In the genomic region with DNA sequence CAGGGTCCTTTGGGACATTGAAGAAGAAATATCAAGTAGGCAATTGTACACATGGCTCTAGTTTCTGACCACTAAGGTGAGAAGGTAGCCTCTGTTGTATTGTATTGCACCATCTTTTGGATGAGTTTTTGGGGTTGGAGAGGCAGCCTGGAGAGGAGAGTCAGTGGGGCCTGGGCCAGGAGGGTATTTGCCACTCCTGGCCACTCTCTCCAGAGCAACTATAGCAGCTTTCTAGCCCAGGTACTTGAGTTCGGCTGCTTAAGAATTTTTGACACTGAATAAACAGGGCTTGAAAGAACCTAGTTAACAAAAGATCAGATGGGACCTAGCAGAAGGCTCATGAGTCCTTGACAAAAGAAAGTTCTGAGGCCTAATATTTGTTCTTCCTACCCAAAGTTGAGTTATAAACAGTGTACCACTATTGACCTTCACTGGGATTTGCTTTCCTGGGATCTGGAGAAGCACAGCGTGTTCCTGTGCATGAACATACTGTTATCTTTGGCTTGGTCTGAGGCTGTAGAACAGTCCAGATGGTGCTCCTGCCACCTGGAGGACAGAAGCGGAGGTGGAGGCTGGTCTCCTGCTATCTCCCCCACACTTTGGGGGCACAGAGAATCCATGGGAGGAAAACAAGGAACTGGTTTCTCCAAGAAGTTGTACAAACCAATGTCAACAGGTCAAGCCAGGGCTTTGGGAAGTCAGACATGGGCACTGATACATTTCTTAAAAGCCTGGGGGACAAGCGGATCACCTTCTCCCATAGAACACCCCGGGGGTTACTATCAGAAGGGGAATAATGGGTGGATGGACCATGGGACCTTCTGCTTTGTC, we compare ENCODE assay signal across 8 cellular contexts.
DNase-seq lines count a peak whose midpoint lies in the region; ATAC-seq and TF ChIP-seq lines count a peak whose summit lies in the region.

No MANE protein-coding gene starts in this region.

- H3K27me3 Mint-ChIP-seq in immature natural killer cell (ENCODE audit: low read depth in 3 of 3) = peaks cover 2 to 5% (median 2%) of the 10 kb centered on the region in 3 donors

- TF ChIP-seq CTCF in C4-2B (conservative IDR thresholded peaks at IDR 0.05) = peak; percentile 82
- TF ChIP-seq CTCF in mammary epithelial cell (conservative IDR thresholded peaks at IDR 0.05 in 1 of 2, IDR thresholded peaks at IDR 0.05 in 1 of 2; ENCODE audit: extremely low read depth in 1 of 2, insufficient read depth in 1 of 2, low read depth in 1 of 2, low read length in 2 of 2) = peak; percentile 59 to 63
- peak; percentile 38 for TF ChIP-seq CTCF in lung (IDR thresholded peaks at IDR 0.05; ENCODE audit: control extremely low read depth, extremely low read depth)

- DNase-seq in HuH-7 (ENCODE audit: low spot score) (peak; percentile 70), mammary epithelial cell (no peak), lung (ENCODE audit: low spot score) (peak; percentile 57), GM19238 (ENCODE audit: insufficient read length, low spot score) (no peak), NCI-H226 (no peak), GDM1 (lab: John Stamatoyannopoulos, UW) (no peak), immature natural killer cell (no peak)

- H3K4me3 ChIP-seq in mammary epithelial cell (replicated peaks in 1 of 3; ENCODE audit: insufficient read depth in 1 of 3, low read depth in 2 of 3, low read length in 3 of 3) (no peak overlapping the region), lung (no peak overlapping the region)

- no peaks in the 10 kb centered on the region for H3K36me3 Mint-ChIP-seq in immature natural killer cell

- H3K9ac ChIP-seq in mammary epithelial cell (ENCODE audit: insufficient read depth, low read length) = no peak overlapping the region

- H3K4me1 ChIP-seq in mammary epithelial cell (ENCODE audit: insufficient read depth, low read length) (no peaks in the 10 kb centered on the region), lung (ENCODE audit: control insufficient read depth in 2 of 2, insufficient read depth in 2 of 2, low read length in 2 of 2) (peaks cover 3 to 11% of the 10 kb centered on the region in 2 donors)

- H3K4me3 Mint-ChIP-seq in immature natural killer cell = no peak overlapping the region

- H3K4me1 Mint-ChIP-seq in immature natural killer cell = no peaks in the 10 kb centered on the region

- peak overlapping the region; percentile 62 for H3K27ac ChIP-seq in C4-2B
- H3K27ac ChIP-seq in mammary epithelial cell (ENCODE audit: insufficient read depth, low read depth, low read length) = no peak overlapping the region
- H3K27ac ChIP-seq in lung (ENCODE audit: low read depth in 1 of 2, low read length in 1 of 2) = no peak overlapping the region

- dilution Hi-C loops in mammary epithelial cell (cut with HindIII; ENCODE audit: low sequenced_read_pairs) = no loop called here

- 69% methylated on average over 5 of the region's 5 CpGs for WGBS in mammary epithelial cell (ENCODE audit: low coverage, missing lambda C conversion rate)
- 68% methylated on average over 5 of the region's 5 CpGs for WGBS in lung, 2 donors

- CTCF ChIA-PET in mammary epithelial cell (lab: Charles Lee; ENCODE audit: low non-redundant PET) = interaction anchor here (1.2 kb wide), 1 partner anchor 225 kb away, joined by 10 read pairs; no protein-coding TSS in a partner anchor

- intact Hi-C loops in mammary epithelial cell (cut with micrococcal nuclease) = loop anchor here (1.0 kb wide), 6 partner anchors 111 to 284 kb away; partner anchors contain the start of gene LIFR

- in situ Hi-C loops in mammary epithelial cell (cut with MboI; ENCODE audit: low sequenced_read_pairs in 2 of 2) = loop anchor here in 1 of 2 donors (10.0 kb wide), 1 partner anchor 232 kb away; no protein-coding TSS in a partner anchor

- H3K27ac Mint-ChIP-seq in immature natural killer cell = no peak overlapping the region

- no peaks in the 10 kb centered on the region for H3K36me3 ChIP-seq in mammary epithelial cell (ENCODE audit: insufficient read depth, low read length)
- H3K36me3 ChIP-seq in lung (ENCODE audit: control insufficient read depth in 2 of 2, insufficient read depth in 2 of 2, low read length in 2 of 2) = no peaks in the 10 kb centered on the region

- H4K20me1 ChIP-seq in mammary epithelial cell (ENCODE audit: insufficient read depth, low read length) = no peaks in the 10 kb centered on the region

- H2AFZ ChIP-seq in mammary epithelial cell (ENCODE audit: low read depth, low read length) = no peak overlapping the region

- BruUV-seq in mammary epithelial cell (replicated peaks; lab: Mats Ljungman, UMichigan) = no TSS peak

- no peaks in the 10 kb centered on the region for H3K9me3 ChIP-seq in mammary epithelial cell (replicated peaks; ENCODE audit: insufficient read depth, low read length)
- H3K9me3 ChIP-seq in lung (ENCODE audit: control insufficient read depth in 2 of 2, insufficient read depth in 1 of 2, low read length in 1 of 2) = no peaks in the 10 kb centered on the region

- peak; percentile 53 for ATAC-seq in lung (ENCODE audit: insufficient read depth, low FRiP score)

- H3K4me2 ChIP-seq in mammary epithelial cell (ENCODE audit: insufficient read depth, low read depth, low read length) = no peak overlapping the region

- H3K9me3 Mint-ChIP-seq in immature natural killer cell = no peaks in the 10 kb centered on the region

- H3K27me3 ChIP-seq in mammary epithelial cell (ENCODE audit: insufficient read depth, low read length) (no peaks in the 10 kb centered on the region), lung (ENCODE audit: control insufficient read depth, insufficient read depth) (no peaks in the 10 kb centered on the region)

- no peaks in the 10 kb centered on the region for H3K79me2 ChIP-seq in mammary epithelial cell (ENCODE audit: insufficient read depth, low read length)

Comparison
In these comparisons a context has a peak if more than half of its experiments do, and no peak if none do; other contexts are left out.
1. DNase-seq: peak in HuH-7 (single experiment) and lung (single experiment); none in mammary epithelial cell (single experiment), GM19238 (single experiment), NCI-H226 (single experiment), GDM1 (single experiment) and immature natural killer cell (0 of 3).
2. Peak in every context shown above with its lines, with median percentiles within 50 percentile points of each other: CTCF ChIP-seq.